ENCODE assay signal across 1 cellular context in the genomic region with DNA sequence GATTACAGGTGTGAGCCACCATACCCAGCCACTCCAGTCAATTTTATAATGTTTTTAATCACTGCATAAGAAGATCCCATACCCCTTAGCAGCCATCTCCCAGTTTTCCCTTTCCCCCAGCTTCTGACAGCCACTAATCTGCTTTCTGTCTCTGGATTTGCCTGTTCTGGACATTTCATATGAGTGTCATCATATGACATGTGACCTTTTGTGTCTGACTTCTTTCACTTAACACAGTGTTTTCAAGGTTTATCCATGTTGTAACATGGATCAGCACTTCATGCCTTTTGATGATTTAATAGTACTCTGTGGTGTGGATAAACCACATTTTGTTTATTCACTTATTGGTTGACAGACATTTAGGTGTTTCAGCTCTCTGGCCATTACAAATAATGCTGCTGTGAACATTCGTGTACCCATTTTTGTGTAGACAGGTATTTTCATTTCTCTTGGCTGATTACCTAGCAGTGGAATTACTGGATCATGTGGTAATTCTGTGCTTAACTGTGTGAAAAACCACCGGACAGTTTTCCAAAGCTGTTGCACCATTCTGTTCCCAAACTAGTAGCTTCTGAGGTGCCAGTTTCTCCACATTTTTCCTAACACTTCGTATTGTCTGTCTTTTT.
TF ChIP-seq lines count a peak whose summit lies in the region.

No MANE protein-coding gene starts in this region.

TF ChIP-seq in K562, 482 proteins besides CTCF, POLR2A, EP300 and RAD21 (continued from another document):
- TF ChIP-seq, protein P1, sequence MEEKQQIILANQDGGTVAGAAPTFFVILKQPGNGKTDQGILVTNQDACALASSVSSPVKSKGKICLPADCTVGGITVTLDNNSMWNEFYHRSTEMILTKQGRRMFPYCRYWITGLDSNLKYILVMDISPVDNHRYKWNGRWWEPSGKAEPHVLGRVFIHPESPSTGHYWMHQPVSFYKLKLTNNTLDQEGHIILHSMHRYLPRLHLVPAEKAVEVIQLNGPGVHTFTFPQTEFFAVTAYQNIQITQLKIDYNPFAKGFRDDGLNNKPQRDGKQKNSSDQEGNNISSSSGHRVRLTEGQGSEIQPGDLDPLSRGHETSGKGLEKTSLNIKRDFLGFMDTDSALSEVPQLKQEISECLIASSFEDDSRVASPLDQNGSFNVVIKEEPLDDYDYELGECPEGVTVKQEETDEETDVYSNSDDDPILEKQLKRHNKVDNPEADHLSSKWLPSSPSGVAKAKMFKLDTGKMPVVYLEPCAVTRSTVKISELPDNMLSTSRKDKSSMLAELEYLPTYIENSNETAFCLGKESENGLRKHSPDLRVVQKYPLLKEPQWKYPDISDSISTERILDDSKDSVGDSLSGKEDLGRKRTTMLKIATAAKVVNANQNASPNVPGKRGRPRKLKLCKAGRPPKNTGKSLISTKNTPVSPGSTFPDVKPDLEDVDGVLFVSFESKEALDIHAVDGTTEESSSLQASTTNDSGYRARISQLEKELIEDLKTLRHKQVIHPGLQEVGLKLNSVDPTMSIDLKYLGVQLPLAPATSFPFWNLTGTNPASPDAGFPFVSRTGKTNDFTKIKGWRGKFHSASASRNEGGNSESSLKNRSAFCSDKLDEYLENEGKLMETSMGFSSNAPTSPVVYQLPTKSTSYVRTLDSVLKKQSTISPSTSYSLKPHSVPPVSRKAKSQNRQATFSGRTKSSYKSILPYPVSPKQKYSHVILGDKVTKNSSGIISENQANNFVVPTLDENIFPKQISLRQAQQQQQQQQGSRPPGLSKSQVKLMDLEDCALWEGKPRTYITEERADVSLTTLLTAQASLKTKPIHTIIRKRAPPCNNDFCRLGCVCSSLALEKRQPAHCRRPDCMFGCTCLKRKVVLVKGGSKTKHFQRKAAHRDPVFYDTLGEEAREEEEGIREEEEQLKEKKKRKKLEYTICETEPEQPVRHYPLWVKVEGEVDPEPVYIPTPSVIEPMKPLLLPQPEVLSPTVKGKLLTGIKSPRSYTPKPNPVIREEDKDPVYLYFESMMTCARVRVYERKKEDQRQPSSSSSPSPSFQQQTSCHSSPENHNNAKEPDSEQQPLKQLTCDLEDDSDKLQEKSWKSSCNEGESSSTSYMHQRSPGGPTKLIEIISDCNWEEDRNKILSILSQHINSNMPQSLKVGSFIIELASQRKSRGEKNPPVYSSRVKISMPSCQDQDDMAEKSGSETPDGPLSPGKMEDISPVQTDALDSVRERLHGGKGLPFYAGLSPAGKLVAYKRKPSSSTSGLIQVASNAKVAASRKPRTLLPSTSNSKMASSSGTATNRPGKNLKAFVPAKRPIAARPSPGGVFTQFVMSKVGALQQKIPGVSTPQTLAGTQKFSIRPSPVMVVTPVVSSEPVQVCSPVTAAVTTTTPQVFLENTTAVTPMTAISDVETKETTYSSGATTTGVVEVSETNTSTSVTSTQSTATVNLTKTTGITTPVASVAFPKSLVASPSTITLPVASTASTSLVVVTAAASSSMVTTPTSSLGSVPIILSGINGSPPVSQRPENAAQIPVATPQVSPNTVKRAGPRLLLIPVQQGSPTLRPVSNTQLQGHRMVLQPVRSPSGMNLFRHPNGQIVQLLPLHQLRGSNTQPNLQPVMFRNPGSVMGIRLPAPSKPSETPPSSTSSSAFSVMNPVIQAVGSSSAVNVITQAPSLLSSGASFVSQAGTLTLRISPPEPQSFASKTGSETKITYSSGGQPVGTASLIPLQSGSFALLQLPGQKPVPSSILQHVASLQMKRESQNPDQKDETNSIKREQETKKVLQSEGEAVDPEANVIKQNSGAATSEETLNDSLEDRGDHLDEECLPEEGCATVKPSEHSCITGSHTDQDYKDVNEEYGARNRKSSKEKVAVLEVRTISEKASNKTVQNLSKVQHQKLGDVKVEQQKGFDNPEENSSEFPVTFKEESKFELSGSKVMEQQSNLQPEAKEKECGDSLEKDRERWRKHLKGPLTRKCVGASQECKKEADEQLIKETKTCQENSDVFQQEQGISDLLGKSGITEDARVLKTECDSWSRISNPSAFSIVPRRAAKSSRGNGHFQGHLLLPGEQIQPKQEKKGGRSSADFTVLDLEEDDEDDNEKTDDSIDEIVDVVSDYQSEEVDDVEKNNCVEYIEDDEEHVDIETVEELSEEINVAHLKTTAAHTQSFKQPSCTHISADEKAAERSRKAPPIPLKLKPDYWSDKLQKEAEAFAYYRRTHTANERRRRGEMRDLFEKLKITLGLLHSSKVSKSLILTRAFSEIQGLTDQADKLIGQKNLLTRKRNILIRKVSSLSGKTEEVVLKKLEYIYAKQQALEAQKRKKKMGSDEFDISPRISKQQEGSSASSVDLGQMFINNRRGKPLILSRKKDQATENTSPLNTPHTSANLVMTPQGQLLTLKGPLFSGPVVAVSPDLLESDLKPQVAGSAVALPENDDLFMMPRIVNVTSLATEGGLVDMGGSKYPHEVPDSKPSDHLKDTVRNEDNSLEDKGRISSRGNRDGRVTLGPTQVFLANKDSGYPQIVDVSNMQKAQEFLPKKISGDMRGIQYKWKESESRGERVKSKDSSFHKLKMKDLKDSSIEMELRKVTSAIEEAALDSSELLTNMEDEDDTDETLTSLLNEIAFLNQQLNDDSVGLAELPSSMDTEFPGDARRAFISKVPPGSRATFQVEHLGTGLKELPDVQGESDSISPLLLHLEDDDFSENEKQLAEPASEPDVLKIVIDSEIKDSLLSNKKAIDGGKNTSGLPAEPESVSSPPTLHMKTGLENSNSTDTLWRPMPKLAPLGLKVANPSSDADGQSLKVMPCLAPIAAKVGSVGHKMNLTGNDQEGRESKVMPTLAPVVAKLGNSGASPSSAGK (IDR thresholded peaks at IDR 0.05), result peak; percentile 14; the same call in 1 of the 2 replicates
- TF ChIP-seq, protein P2, sequence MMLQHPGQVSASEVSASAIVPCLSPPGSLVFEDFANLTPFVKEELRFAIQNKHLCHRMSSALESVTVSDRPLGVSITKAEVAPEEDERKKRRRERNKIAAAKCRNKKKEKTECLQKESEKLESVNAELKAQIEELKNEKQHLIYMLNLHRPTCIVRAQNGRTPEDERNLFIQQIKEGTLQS (IDR thresholded peaks at IDR 0.05), result peak; percentile 57; the same call in 1 of the 2 replicates
- TF ChIP-seq, protein P2 (CRISPR knock-in tag; conservative IDR thresholded peaks at IDR 0.05), result no peak
- TF ChIP-seq BACH1 (tag; IDR thresholded peaks at IDR 0.05), result peak; percentile 39; the same call in 1 of the 2 replicates
- TF ChIP-seq NCOA2 (IDR thresholded peaks at IDR 0.05; ENCODE audit: partially characterized antibody in 2 of 2), result no peak
- TF ChIP-seq ZNF444 (CRISPR knock-in tag; IDR thresholded peaks at IDR 0.05), result no peak
- TF ChIP-seq MYNN (IDR thresholded peaks at IDR 0.05), result no peak
- no peak for TF ChIP-seq MYNN (CRISPR knock-in tag; IDR thresholded peaks at IDR 0.05)
- no peak for TF ChIP-seq RBM14 (IDR thresholded peaks at IDR 0.05; ENCODE audit: borderline replicate concordance, insufficient read depth, low read depth, low read length)
- no peak for TF ChIP-seq CBFA2T3 (IDR thresholded peaks at IDR 0.05)
- TF ChIP-seq TOE1 (IDR thresholded peaks at IDR 0.05; ENCODE audit: borderline replicate concordance), result peak; percentile 58; the same call in 1 of the 2 replicates
- no peak for TF ChIP-seq TOE1 (CRISPR knock-in tag; IDR thresholded peaks at IDR 0.05; ENCODE audit: borderline replicate concordance, low read depth)
- no peak for TF ChIP-seq ZNF561 (CRISPR knock-in tag; conservative IDR thresholded peaks at IDR 0.05)
